9 cellular contexts compared by ENCODE assay signal in the genomic region with DNA sequence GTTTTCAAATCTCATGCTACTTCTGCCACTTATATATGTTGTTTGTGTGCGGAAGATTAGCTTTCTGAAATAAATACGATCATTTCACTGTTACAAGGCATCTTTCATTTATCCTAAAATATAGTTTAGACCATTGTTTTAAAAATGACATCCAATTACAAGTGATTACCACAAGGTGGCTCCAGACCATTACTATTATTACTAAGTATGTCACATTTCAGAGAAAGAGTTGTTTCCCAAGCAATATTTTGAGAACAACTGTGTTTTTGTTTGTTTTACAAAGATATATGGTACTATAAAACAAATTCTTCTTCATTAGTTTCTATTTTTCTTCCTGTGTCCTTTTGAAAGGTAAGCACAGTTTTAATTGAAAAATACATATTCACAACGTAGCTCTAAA.
DNase-seq lines count a peak whose midpoint lies in the region; ATAC-seq and TF ChIP-seq lines count a peak whose summit lies in the region.
"Had no signal": no experiment of that assay in that cellular context is flagged by ENCODE, and none has a peak within 500 bp of the region (broad histone marks: within the 10 kb centered on the region; RNA-seq: fewer than 3 reads in every experiment).

No MANE protein-coding gene starts in this region.

- peak; percentile 52 for ATAC-seq in HG02852 (IDR thresholded peaks at IDR 0.05; ENCODE audit: unreplicated experiment)
- ATAC-seq in HG02870 (IDR thresholded peaks at IDR 0.05; ENCODE audit: unreplicated experiment), result no peak
- no peak for ATAC-seq in GM21786 (IDR thresholded peaks at IDR 0.05; ENCODE audit: unreplicated experiment)

- H3K9me3 ChIP-seq in smooth muscle cell (replicated peaks; ENCODE audit: low read depth), result no peaks in the 10 kb centered on the region

- 53% methylated on average over 3 of the region's 3 CpGs for WGBS in smooth muscle cell (ENCODE audit: low lambda C conversion rate)

- no peaks in the 10 kb centered on the region for H3K79me2 ChIP-seq in smooth muscle cell (ENCODE audit: low read depth)

- no peaks in the 10 kb centered on the region for H3K27me3 ChIP-seq in smooth muscle cell (ENCODE audit: low read depth)

- no peaks in the 10 kb centered on the region for H3K4me1 ChIP-seq in smooth muscle cell (ENCODE audit: low read depth)

- H4K20me1 ChIP-seq in smooth muscle cell (ENCODE audit: low read depth), result no peaks in the 10 kb centered on the region

- no peak overlapping the region for H3K27ac ChIP-seq in smooth muscle cell (ENCODE audit: low read depth)
- H3K27ac ChIP-seq: SK-N-MC had no signal

- no peak overlapping the region for H3K4me3 ChIP-seq in smooth muscle cell
- H3K4me3 ChIP-seq: SK-N-MC had no signal

- no peaks in the 10 kb centered on the region for H3K36me3 ChIP-seq in smooth muscle cell (ENCODE audit: low read depth)

- peak; percentile 81 for TF ChIP-seq CTCF in smooth muscle cell (IDR thresholded peaks at IDR 0.05; ENCODE audit: borderline replicate concordance, insufficient read depth, poor library complexity, severe bottlenecking)

- DNase-seq in DMS53 (lab: John Stamatoyannopoulos, UW) (peak; percentile 50), RKO (ENCODE audit: low spot score) (peak; percentile 63), fibroblast of peridontal ligament (ENCODE audit: extremely low read depth) (peak; percentile 75), smooth muscle cell (lab: John Stamatoyannopoulos, UW; ENCODE audit: unreplicated experiment) (no peak), islet precursor cell (no peak)

- no peaks in the 10 kb centered on the region for H3F3A ChIP-seq in smooth muscle cell (ENCODE audit: low read depth)

- H3K9ac ChIP-seq in smooth muscle cell (ENCODE audit: low read depth), result no peak overlapping the region

- no peak overlapping the region for H3K4me2 ChIP-seq in smooth muscle cell

- no peak overlapping the region for H2AFZ ChIP-seq in smooth muscle cell (ENCODE audit: low read depth)

Comparison
In these comparisons a context has a peak if more than half of its experiments do, and no peak if none do; other contexts are left out.
1. DNase-seq: peak in DMS53 (single experiment), RKO (single experiment) and fibroblast of peridontal ligament (single experiment); none in smooth muscle cell (single experiment) and islet precursor cell (single experiment).